In genomic region chr17:8687732-8688131, GRCh38 we compare ENCODE assay signal across 19 cellular contexts. TPM values are rescaled to one million over a fixed set of nuclear protein-coding genes. Genes with fewer than 3 reads are reported as not detected.
DNase-seq lines count a peak whose midpoint lies in the region; ATAC-seq and TF ChIP-seq lines count a peak whose summit lies in the region.
"Had no signal": no experiment of that assay in that cellular context is flagged by ENCODE, and none has a peak within 500 bp of the region (broad histone marks: within the 10 kb centered on the region; RNA-seq: fewer than 3 reads in every experiment).

No MANE protein-coding gene starts in this region.

- no peaks in the 10 kb centered on the region for H3K36me3 ChIP-seq in SK-N-MC (ENCODE audit: insufficient read depth, low read length)
- no peaks in the 10 kb centered on the region for H3K36me3 ChIP-seq in aorta (ENCODE audit: control insufficient read depth in 1 of 2, insufficient read depth in 2 of 2, low read length in 1 of 2)

- H3K4me1 Mint-ChIP-seq in chondrocyte (ENCODE audit: low read depth) (peaks cover 28% of the 10 kb centered on the region), mesothelial cell of epicardium (peaks cover 12% of the 10 kb centered on the region)
- H3K4me1 Mint-ChIP-seq: B cell had no signal

- H3K9me3 ChIP-seq in SK-N-MC (ENCODE audit: low read depth, low read length) (no peaks in the 10 kb centered on the region), aorta (ENCODE audit: control insufficient read depth, low read length) (no peaks in the 10 kb centered on the region)

- H3K4me3 ChIP-seq in SK-N-MC (peak overlapping the region; percentile 57), aorta (ENCODE audit: low read length in 2 of 2) (no peak overlapping the region)
- H3K4me3 ChIP-seq: GM12878, GM23338 had no signal

- H3K4me1 ChIP-seq in aorta (ENCODE audit: control insufficient read depth in 1 of 2, insufficient read depth in 2 of 2, low read length in 2 of 2), result peaks cover 0 to 3% of the 10 kb centered on the region in 2 donors

- no peak for ATAC-seq in aorta (ENCODE audit: low FRiP score)
- ATAC-seq: GM12878, GM23338, HepG2 had no signal

- H3K27me3 ChIP-seq in aorta (ENCODE audit: control insufficient read depth in 1 of 2, insufficient read depth in 2 of 2, low read length in 1 of 2), result no peaks in the 10 kb centered on the region

- H3K27ac Mint-ChIP-seq in chondrocyte (ENCODE audit: unreplicated experiment) (peak overlapping the region; percentile 91), mesothelial cell of epicardium (peak overlapping the region; percentile 85)
- H3K27ac Mint-ChIP-seq: B cell; CD4-positive, alpha-beta T cell; GM23338 had no signal

- intact Hi-C loops in aorta (cut with DNase I), result no loop called here

- H3K27ac ChIP-seq in SK-N-MC (peak overlapping the region; percentile 91), aorta (ENCODE audit: low read depth in 1 of 2, low read length in 2 of 2) (peak overlapping the region; percentile 43 to 45), caudate nucleus (ENCODE audit: low read depth, low read length) (no peak overlapping the region)

- no peaks in the 10 kb centered on the region for H3K27me3 Mint-ChIP-seq in chondrocyte (ENCODE audit: low read depth)
- no peaks in the 10 kb centered on the region for H3K27me3 Mint-ChIP-seq in mesothelial cell of epicardium (ENCODE audit: low read depth)

- H3K36me3 Mint-ChIP-seq in chondrocyte (ENCODE audit: low read depth) (no peaks in the 10 kb centered on the region), mesothelial cell of epicardium (no peaks in the 10 kb centered on the region)

- DNase-seq in SK-N-MC (ENCODE audit: low read depth, low spot score) (no peak), chondrocyte (ENCODE audit: low spot score) (no peak), mesothelial cell of epicardium (ENCODE audit: low spot score in 2 of 2, unreplicated experiment in 2 of 2) (no peak), aorta (no peak), NCI-H187 treated with DMSO at 0.1 percent for 48 hours (lab: John Stamatoyannopoulos, UW) (no peak), caudate nucleus (lab: John Stamatoyannopoulos, UW) (no peak), mesenteric fat pad (ENCODE audit: low spot score) (no peak)
- DNase-seq: C1 segment of cervical spinal cord; Calu3; CD4-positive, alpha-beta T cell; DMS 273 treated with DMSO at 0.1 percent for 48 hours; DMS79; H7 had no signal

- no peak for TF ChIP-seq CTCF in chondrocyte (IDR thresholded peaks at IDR 0.05)
- no peak for TF ChIP-seq CTCF in mesothelial cell of epicardium (IDR thresholded peaks at IDR 0.05; ENCODE audit: unreplicated experiment)

- H3K9me3 Mint-ChIP-seq in chondrocyte (ENCODE audit: low read depth) (no peaks in the 10 kb centered on the region), mesothelial cell of epicardium (no peaks in the 10 kb centered on the region)
- H3K9me3 Mint-ChIP-seq: CD4-positive, alpha-beta T cell; GM23338 had no signal

- H3K4me3 Mint-ChIP-seq in chondrocyte (ENCODE audit: unreplicated experiment) (no peak overlapping the region), mesothelial cell of epicardium (no peak overlapping the region)
- H3K4me3 Mint-ChIP-seq: B cell; CD4-positive, alpha-beta T cell; GM23338 had no signal

- peak overlapping the region; percentile 9 for H3K9ac ChIP-seq in SK-N-MC (ENCODE audit: insufficient read length)

RNA-seq across cellular contexts. Expression of gene CCDC42, which starts 56.9 kb away (rescaled TPM):
- total RNA-seq in chondrocyte, result not detected in 3 replicates
- 0.16 to 0.33 TPM in 2 of 3 replicates, not detected in the other for total RNA-seq in mesothelial cell of epicardium
- under 1 TPM in 1 of 2 donors, not detected in 1; 0.58 TPM for total RNA-seq in aorta
- 1 to 10 TPM; 1.6 to 1.9 TPM for polyA plus RNA-seq in aorta
- total RNA-seq in mesenteric fat pad, result not detected
- total RNA-seq: Calu3; CD4-positive, alpha-beta T cell; G401; GM23338; H7; HepG2; HT1080 had no signal
- polyA plus RNA-seq: GM23338, HepG2 had no signal

RNA-seq across cellular contexts. Expression of gene MYH10, which starts 57.2 kb away (rescaled TPM):
- 211 to 296 TPM (median 284 TPM) in 3 replicates for total RNA-seq in chondrocyte
- 308 to 328 TPM (median 312 TPM) in 3 replicates for total RNA-seq in mesothelial cell of epicardium
- 1,000 to 10,000 TPM; 1,394 to 1,963 TPM for total RNA-seq in aorta
- polyA plus RNA-seq in aorta, result 100 to 1,000 TPM; 205 to 244 TPM
- 63.4 TPM for total RNA-seq in mesenteric fat pad
